ENCODE assay signal across 20 cellular contexts in the genomic region with DNA sequence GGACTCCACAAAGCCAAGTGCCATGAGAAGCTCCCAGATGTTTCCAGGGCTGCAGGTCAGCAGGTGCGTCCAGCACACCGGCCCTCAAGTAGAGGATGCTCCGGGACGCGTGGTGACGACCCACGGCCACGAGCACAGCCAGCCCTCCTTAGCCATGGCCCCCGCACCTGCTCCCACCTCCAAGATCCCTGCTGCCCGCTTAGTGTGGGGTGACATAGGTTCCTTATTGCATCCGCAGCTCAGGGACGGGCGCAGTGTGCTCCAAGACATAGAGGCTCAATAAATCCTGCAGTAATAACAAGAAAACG.
DNase-seq lines count a peak whose midpoint lies in the region; ATAC-seq and TF ChIP-seq lines count a peak whose summit lies in the region.
"Had no signal": no experiment of that assay in that cellular context is flagged by ENCODE, and none has a peak within 500 bp of the region (broad histone marks: within the 10 kb centered on the region; RNA-seq: fewer than 3 reads in every experiment).

No MANE protein-coding gene starts in this region.

- intact Hi-C loops in cardiac septum (cut with DNase I): no loop called here
- intact Hi-C loops in left cardiac atrium (cut with DNase I): no loop called here
- intact Hi-C loops in stomach (cut with DNase I; ENCODE audit: low total_unique reads): no loop called here

- peak; percentile 30 for DNase-seq in activated CD8-positive, alpha-beta memory T cell treated with anti-CD3 and anti-CD28 coated beads for 24 hours
- no peak for DNase-seq in activated CD8-positive, alpha-beta memory T cell treated with anti-CD3 and anti-CD28 coated beads, Interleukin-2, amount 50 U/mL, for 4 hours
- DNase-seq in cardiac septum (ENCODE audit: low spot score) (peak; percentile 19), left cardiac atrium (no peak), stomach (peak; percentile 10), NCI-H1694 treated with DMSO at 0.1 percent for 48 hours (lab: John Stamatoyannopoulos, UW) (no peak)
- peak; percentile 20 for DNase-seq in activated CD8-positive, alpha-beta memory T cell treated with anti-CD3 and anti-CD28 coated beads, Interleukin-2, amount 50 U/mL, for 48 hours
- DNase-seq in stimulated activated CD4-positive, alpha-beta T cell treated with anti-CD3 and anti-CD28 coated beads, Interleukin-4, amount 100 ng/mL, for 4 hours: no peak
- DNase-seq: AML-193; BE2C; CD4-positive, alpha-beta T cell; CD8-positive, alpha-beta memory T cell; DMS 273 treated with DMSO at 0.1 percent for 48 hours; DMS79 treated with DMSO at 0.1 percent for 48 hours; GF-D8; HFFc6 had no signal

- H3K36me3 ChIP-seq in stomach: no peaks in the 10 kb centered on the region
- H3K36me3 ChIP-seq: BE2C; BLaER1 treated with 17β-estradiol and CSF1 and Interleukin-3, amounts not matched to agents 10 nM and 100 nM; HAP-1 had no signal

- no peak for ATAC-seq in left cardiac atrium

- H3K9me3 ChIP-seq in stomach: no peaks in the 10 kb centered on the region
- H3K9me3 ChIP-seq: BE2C; BLaER1 treated with 17β-estradiol and CSF1 and Interleukin-3, amounts not matched to agents 10 nM and 100 nM; HAP-1 had no signal

- TF ChIP-seq EP300 in stomach (IDR thresholded peaks at IDR 0.05): no peak

- H3K27me3 ChIP-seq in stomach: no peaks in the 10 kb centered on the region
- H3K27me3 ChIP-seq: BE2C; BLaER1 treated with 17β-estradiol and CSF1 and Interleukin-3, amounts not matched to agents 10 nM and 100 nM had no signal

- no peak for TF ChIP-seq POLR2A in stomach (IDR thresholded peaks at IDR 0.05)

- H3K4me3 ChIP-seq in stomach: no peak overlapping the region
- H3K4me3 ChIP-seq: BLaER1 treated with 17β-estradiol and CSF1 and Interleukin-3, amounts not matched to agents 10 nM and 100 nM; GM23338; HAP-1 had no signal

- TF ChIP-seq CTCF in stomach (IDR thresholded peaks at IDR 0.05): no peak

- WGBS in stomach, 5 donors: 87 to 97% (median 95%) methylated on average over 14 of the region's 14 CpGs

- H3K27ac ChIP-seq in stomach: no peak overlapping the region
- H3K27ac ChIP-seq: 22Rv1; BLaER1 treated with 17β-estradiol and CSF1 and Interleukin-3, amounts not matched to agents 10 nM and 100 nM had no signal

- no peaks in the 10 kb centered on the region for H3K4me1 ChIP-seq in stomach
- H3K4me1 ChIP-seq: BE2C, HAP-1 had no signal

Comparison
In these comparisons a context has a peak if more than half of its experiments do, and no peak if none do; other contexts are left out.
1. DNase-seq: peak in activated CD8-positive, alpha-beta memory T cell treated with anti-CD3 and anti-CD28 coated beads for 24 hours (single experiment), cardiac septum (single experiment), activated CD8-positive, alpha-beta memory T cell treated with anti-CD3 and anti-CD28 coated beads, Interleukin-2, amount 50 U/mL, for 48 hours (single experiment) and stomach (single experiment); none in activated CD8-positive, alpha-beta memory T cell treated with anti-CD3 and anti-CD28 coated beads, Interleukin-2, amount 50 U/mL, for 4 hours (single experiment), left cardiac atrium (single experiment), NCI-H1694 treated with DMSO at 0.1 percent for 48 hours (single experiment) and stimulated activated CD4-positive, alpha-beta T cell treated with anti-CD3 and anti-CD28 coated beads, Interleukin-4, amount 100 ng/mL, for 4 hours (0 of 2).